Comparison of ENCODE assay signal across 30 cellular contexts in the genomic region with DNA sequence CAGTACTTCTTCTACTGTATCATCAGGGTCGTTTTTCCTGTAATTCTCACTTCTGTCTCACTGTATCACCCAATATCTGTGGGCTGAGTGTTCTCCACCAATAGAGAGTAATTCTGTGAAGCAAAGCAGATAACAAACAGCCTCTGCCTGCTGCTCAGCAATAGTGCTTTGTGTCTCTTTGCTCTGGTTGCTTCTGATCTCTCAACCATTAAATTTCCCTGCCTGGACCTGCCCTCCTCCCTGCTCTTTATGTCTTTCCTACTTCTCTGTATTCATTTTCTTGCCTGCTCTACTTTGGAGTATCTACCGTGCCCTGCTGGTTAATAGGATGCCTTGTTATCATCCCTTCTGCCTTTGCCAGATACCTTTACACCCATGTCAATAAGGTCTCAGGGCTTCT.
DNase-seq lines count a peak whose midpoint lies in the region; ATAC-seq, FAIRE-seq and TF ChIP-seq lines count a peak whose summit lies in the region.
"Had no signal": no experiment of that assay in that cellular context is flagged by ENCODE, and none has a peak within 500 bp of the region (broad histone marks: within the 10 kb centered on the region; RNA-seq: fewer than 3 reads in every experiment).

No MANE protein-coding gene starts in this region.

- peaks cover 13% of the 10 kb centered on the region for H3K9me3 Mint-ChIP-seq in mesothelial cell of epicardium
- H3K9me3 Mint-ChIP-seq: activated naive CD4-positive, alpha-beta T cell treated with anti-CD3 and anti-CD28 coated beads for 36 hours; activated T-cell treated with anti-CD3 and anti-CD28 coated beads, Interleukin-2, amount 50 U/mL, for 72 hours had no signal

- no peak overlapping the region for H3K4me3 Mint-ChIP-seq in mesothelial cell of epicardium
- H3K4me3 Mint-ChIP-seq: activated naive CD4-positive, alpha-beta T cell treated with anti-CD3 and anti-CD28 coated beads for 36 hours; activated T-cell treated with anti-CD3 and anti-CD28 coated beads, Interleukin-2, amount 50 U/mL, for 72 hours; CD14-positive monocyte had no signal

- no peak for FAIRE-seq in RCC 7860 (lab: Jason Lieb, UNC)
- FAIRE-seq: GM18507 had no signal

- H3K27ac Mint-ChIP-seq in mesothelial cell of epicardium = peak overlapping the region; percentile 53
- H3K27ac Mint-ChIP-seq: activated naive CD4-positive, alpha-beta T cell treated with anti-CD3 and anti-CD28 coated beads for 36 hours had no signal

- H3K36me3 Mint-ChIP-seq in mesothelial cell of epicardium = peaks cover 58% of the 10 kb centered on the region

- no peaks in the 10 kb centered on the region for H3K27me3 Mint-ChIP-seq in mesothelial cell of epicardium (ENCODE audit: low read depth)

- H3K4me1 Mint-ChIP-seq in mesothelial cell of epicardium = peaks cover 4% of the 10 kb centered on the region

- peak; percentile 16 for DNase-seq in DMS53 (lab: John Stamatoyannopoulos, UW)
- no peak for DNase-seq in DMS53 treated with DMSO at 0.1 percent for 48 hours (lab: John Stamatoyannopoulos, UW; ENCODE audit: unreplicated experiment)
- DNase-seq in NCI-H345 (lab: John Stamatoyannopoulos, UW) = peak; percentile 53
- no peak for DNase-seq in caudate nucleus (lab: John Stamatoyannopoulos, UW)
- no peak for DNase-seq in mesothelial cell of epicardium (ENCODE audit: low spot score in 2 of 2, unreplicated experiment in 2 of 2)
- DNase-seq in NK-92 (lab: John Stamatoyannopoulos, UW; ENCODE audit: unreplicated experiment) = no peak
- no peak for DNase-seq in RCC 7860 (ENCODE audit: low spot score)
- DNase-seq: activated CD4-positive, alpha-beta T cell treated with anti-CD3 and anti-CD28 coated beads, Interleukin-2, amount 50 U/mL, for 4 hours; activated CD4-positive, CD25-positive, alpha-beta regulatory T cell; activated naive CD4-positive, alpha-beta T cell treated with anti-CD3 and anti-CD28 coated beads for 36 hours; activated T-cell treated with anti-CD3 and anti-CD28 coated beads, Interleukin-2, amount 50 U/mL, for 72 hours; colonic mucosa; gastrocnemius medialis; left cardiac atrium; mesenchymal stem cell; NCI-H1694 treated with DMSO at 0.1 percent for 48 hours; NCI-H446 treated with DMSO at 0.1 percent for 48 hours; Peyer's patch; SJCRH30; stimulated activated naive CD8-positive, alpha-beta T cell treated with anti-CD3 and anti-CD28 coated beads, Interleukin-15, Interleukin-2, amounts not matched to agents 100 U/mL and 50 U/mL, for 24 hours had no signal

- TF ChIP-seq CTCF in mesothelial cell of epicardium (IDR thresholded peaks at IDR 0.05; ENCODE audit: unreplicated experiment) = no peak

- ATAC-seq in HG03354 (IDR thresholded peaks at IDR 0.05; ENCODE audit: poor library complexity, severe bottlenecking, unreplicated experiment) = no peak
- ATAC-seq: activated T-cell treated with anti-CD3 and anti-CD28 coated beads, Interleukin-2, amount 50 U/mL, for 72 hours; gastrocnemius medialis; HCT116; left cardiac atrium; sciatic nerve; stimulated activated naive CD8-positive, alpha-beta T cell treated with anti-CD3 and anti-CD28 coated beads, Interleukin-15, Interleukin-2, amounts not matched to agents 100 U/mL and 50 U/mL, for 24 hours had no signal

- peak overlapping the region; percentile 18 for H3K27ac ChIP-seq in caudate nucleus (ENCODE audit: low read depth, low read length)
- H3K27ac ChIP-seq: 22Rv1, breast epithelium, colonic mucosa, gastrocnemius medialis, hepatocyte, Peyer's patch, prostate gland, SJCRH30, vagina had no signal

Comparison
In these comparisons a context has a peak if more than half of its experiments do, and no peak if none do; other contexts are left out.
1. DNase-seq: peak in DMS53 (single experiment) and NCI-H345 (single experiment); none in DMS53 treated with DMSO at 0.1 percent for 48 hours (single experiment), caudate nucleus (0 of 61), mesothelial cell of epicardium (0 of 2), NK-92 (single experiment) and RCC 7860 (single experiment).